Comparison of ENCODE assay signal across 1 cellular context in the genomic region with DNA sequence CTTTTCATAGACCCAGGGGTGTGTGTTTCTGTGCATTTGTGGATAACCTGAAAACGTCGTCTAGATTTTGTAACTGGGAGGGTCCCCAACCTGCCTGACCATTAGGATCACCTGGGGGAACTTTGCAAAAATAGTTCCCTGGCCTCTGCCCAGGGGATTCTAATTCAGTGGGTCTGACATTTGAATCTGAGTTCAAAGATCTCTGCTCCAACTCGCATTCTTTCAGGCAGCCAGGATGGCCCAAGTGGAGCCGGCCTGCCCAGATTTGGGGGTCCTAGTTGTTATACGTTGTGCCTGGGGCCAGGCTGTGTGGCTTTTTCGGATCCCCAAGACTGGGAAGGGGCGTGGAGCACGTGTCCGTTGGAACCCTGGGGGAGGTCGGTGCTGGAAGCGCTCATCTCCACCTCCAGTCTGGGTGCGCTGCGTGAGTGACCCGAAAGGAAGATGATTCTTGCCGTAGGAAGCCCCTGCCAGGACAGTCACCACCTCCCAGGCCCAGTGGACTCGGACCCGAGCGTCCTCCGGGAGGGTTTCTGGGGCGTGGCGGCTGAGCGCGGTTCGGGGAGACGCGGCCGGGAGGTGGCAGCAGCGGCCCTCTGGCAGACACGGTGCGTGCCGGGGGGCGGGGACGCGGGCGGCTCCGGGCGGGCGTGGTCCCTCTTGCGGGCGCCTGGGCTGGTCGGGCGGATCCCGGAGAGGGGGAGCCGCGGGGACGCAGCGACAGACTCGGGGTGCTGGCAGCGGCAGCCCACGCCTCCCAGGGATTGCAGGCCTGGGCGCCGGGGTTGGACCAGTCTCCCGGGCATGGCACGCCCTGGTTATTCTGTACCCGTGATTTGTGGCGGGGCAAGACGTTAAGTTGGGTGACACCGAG.
A peak's percentile ranks its signal among the peaks of the same experiment; 100 is the strongest.
TF ChIP-seq lines count a peak whose summit lies in the region.

No MANE protein-coding gene starts in this region.

TF ChIP-seq in HepG2, 621 proteins besides CTCF, POLR2A, EP300 and RAD21 (continued from another document and continues in another):
- TF ChIP-seq ZNF616 (CRISPR knock-in tag; IDR thresholded peaks at IDR 0.05; ENCODE audit: low read depth) (0 out of 2 replicates have a peak, but pooled peaks have one; percentile 46), ZNF343 (CRISPR knock-in tag; IDR thresholded peaks at IDR 0.05) (no peak), MED8 (CRISPR knock-in tag; IDR thresholded peaks at IDR 0.05; ENCODE audit: insufficient replicate concordance) (no peak), GATAD2A (CRISPR knock-in tag; IDR thresholded peaks at IDR 0.05) (no peak), WIZ (CRISPR knock-in tag; IDR thresholded peaks at IDR 0.05) (no peak), ZNF713 (CRISPR knock-in tag; IDR thresholded peaks at IDR 0.05) (no peak), REXO4 (CRISPR knock-in tag; IDR thresholded peaks at IDR 0.05; ENCODE audit: borderline replicate concordance) (no peak), ZNF615 (CRISPR knock-in tag; IDR thresholded peaks at IDR 0.05; ENCODE audit: borderline replicate concordance) (no peak), ZNF24 (IDR thresholded peaks at IDR 0.05) (no peak), HNRNPLL (IDR thresholded peaks at IDR 0.05; ENCODE audit: low read depth, low read length, poor library complexity, severe bottlenecking) (peak; percentile 30), MATR3 (CRISPR knock-in tag; IDR thresholded peaks at IDR 0.05) (no peak), NCOA2 (CRISPR knock-in tag; IDR thresholded peaks at IDR 0.05) (no peak), GPN1 (CRISPR knock-in tag; IDR thresholded peaks at IDR 0.05; ENCODE audit: borderline replicate concordance) (no peak), HOXA3 (CRISPR knock-in tag; IDR thresholded peaks at IDR 0.05) (peak; percentile 43; the same call in 1 of the 2 replicates), ZNF790 (CRISPR knock-in tag; IDR thresholded peaks at IDR 0.05; ENCODE audit: borderline replicate concordance) (no peak), ATF7-NPFF (CRISPR knock-in tag; IDR thresholded peaks at IDR 0.05; ENCODE audit: low read depth) (no peak), SPEN (CRISPR knock-in tag; IDR thresholded peaks at IDR 0.05; ENCODE audit: low read depth) (peak; percentile 62), ZNF326 (CRISPR knock-in tag; IDR thresholded peaks at IDR 0.05; ENCODE audit: borderline replicate concordance) (no peak), XRCC5 (optimal IDR thresholded peaks at IDR 0.05; ENCODE audit: low read length) (peak; percentile 65), ZNF652 (CRISPR knock-in tag; IDR thresholded peaks at IDR 0.05; ENCODE audit: borderline replicate concordance, low read depth) (no peak), AKAP8 (CRISPR knock-in tag; IDR thresholded peaks at IDR 0.05) (no peak), SRY (CRISPR knock-in tag; IDR thresholded peaks at IDR 0.05) (peak; percentile 70; the same call in 1 of the 2 replicates), TMF1 (CRISPR knock-in tag; IDR thresholded peaks at IDR 0.05; ENCODE audit: low read depth) (no peak), POLR2G (IDR thresholded peaks at IDR 0.05; ENCODE audit: low read depth, low read length) (no peak), NCOA5 (CRISPR knock-in tag; IDR thresholded peaks at IDR 0.05) (no peak), PHF5A (CRISPR knock-in tag; IDR thresholded peaks at IDR 0.05; ENCODE audit: low read depth, unreplicated experiment) (no peak), NR2F1 (CRISPR knock-in tag; IDR thresholded peaks at IDR 0.05) (no peak), ZNF619 (CRISPR knock-in tag; IDR thresholded peaks at IDR 0.05) (0 out of 2 replicates have a peak, but pooled peaks have one; percentile 59), ZNF660 (CRISPR knock-in tag; IDR thresholded peaks at IDR 0.05; ENCODE audit: borderline replicate concordance, low read depth) (no peak), NCOR1 (IDR thresholded peaks at IDR 0.05; ENCODE audit: borderline replicate concordance, low read length) (no peak), HIVEP1 (CRISPR knock-in tag; IDR thresholded peaks at IDR 0.05) (no peak), ZNF136 (CRISPR knock-in tag; IDR thresholded peaks at IDR 0.05; ENCODE audit: low read depth) (no peak), TRIM24 (CRISPR knock-in tag; IDR thresholded peaks at IDR 0.05) (no peak), SP1 (IDR thresholded peaks at IDR 0.05) (no peak), SP1 (CRISPR knock-in tag; IDR thresholded peaks at IDR 0.05) (peak; percentile 62; the same call in 1 of the 2 replicates), KDM4B (CRISPR knock-in tag; IDR thresholded peaks at IDR 0.05) (no peak), HNRNPK (IDR thresholded peaks at IDR 0.05; ENCODE audit: low read depth, low read length, poor library complexity, severe bottlenecking) (no peak), ZNF235 (CRISPR knock-in tag; IDR thresholded peaks at IDR 0.05; ENCODE audit: borderline replicate concordance) (no peak), MED1 (CRISPR knock-in tag; IDR thresholded peaks at IDR 0.05) (no peak), THYN1 (CRISPR knock-in tag; IDR thresholded peaks at IDR 0.05; ENCODE audit: borderline replicate concordance, low read depth) (no peak), SOX5 (CRISPR knock-in tag; IDR thresholded peaks at IDR 0.05; ENCODE audit: borderline replicate concordance) (no peak), ZNF792 (CRISPR knock-in tag; IDR thresholded peaks at IDR 0.05) (peak; percentile 30; the same call in 1 of the 2 replicates), CBFB (CRISPR knock-in tag; IDR thresholded peaks at IDR 0.05) (no peak), ZNF224 (CRISPR knock-in tag; IDR thresholded peaks at IDR 0.05) (no peak), ZNF564 (CRISPR knock-in tag; IDR thresholded peaks at IDR 0.05) (no peak), LCORL (IDR thresholded peaks at IDR 0.05) (no peak), LCORL (CRISPR knock-in tag; IDR thresholded peaks at IDR 0.05) (no peak), SRSF4 (IDR thresholded peaks at IDR 0.05; ENCODE audit: low read depth, low read length, poor library complexity, severe bottlenecking) (no peak)
- TF ChIP-seq, protein P1, sequence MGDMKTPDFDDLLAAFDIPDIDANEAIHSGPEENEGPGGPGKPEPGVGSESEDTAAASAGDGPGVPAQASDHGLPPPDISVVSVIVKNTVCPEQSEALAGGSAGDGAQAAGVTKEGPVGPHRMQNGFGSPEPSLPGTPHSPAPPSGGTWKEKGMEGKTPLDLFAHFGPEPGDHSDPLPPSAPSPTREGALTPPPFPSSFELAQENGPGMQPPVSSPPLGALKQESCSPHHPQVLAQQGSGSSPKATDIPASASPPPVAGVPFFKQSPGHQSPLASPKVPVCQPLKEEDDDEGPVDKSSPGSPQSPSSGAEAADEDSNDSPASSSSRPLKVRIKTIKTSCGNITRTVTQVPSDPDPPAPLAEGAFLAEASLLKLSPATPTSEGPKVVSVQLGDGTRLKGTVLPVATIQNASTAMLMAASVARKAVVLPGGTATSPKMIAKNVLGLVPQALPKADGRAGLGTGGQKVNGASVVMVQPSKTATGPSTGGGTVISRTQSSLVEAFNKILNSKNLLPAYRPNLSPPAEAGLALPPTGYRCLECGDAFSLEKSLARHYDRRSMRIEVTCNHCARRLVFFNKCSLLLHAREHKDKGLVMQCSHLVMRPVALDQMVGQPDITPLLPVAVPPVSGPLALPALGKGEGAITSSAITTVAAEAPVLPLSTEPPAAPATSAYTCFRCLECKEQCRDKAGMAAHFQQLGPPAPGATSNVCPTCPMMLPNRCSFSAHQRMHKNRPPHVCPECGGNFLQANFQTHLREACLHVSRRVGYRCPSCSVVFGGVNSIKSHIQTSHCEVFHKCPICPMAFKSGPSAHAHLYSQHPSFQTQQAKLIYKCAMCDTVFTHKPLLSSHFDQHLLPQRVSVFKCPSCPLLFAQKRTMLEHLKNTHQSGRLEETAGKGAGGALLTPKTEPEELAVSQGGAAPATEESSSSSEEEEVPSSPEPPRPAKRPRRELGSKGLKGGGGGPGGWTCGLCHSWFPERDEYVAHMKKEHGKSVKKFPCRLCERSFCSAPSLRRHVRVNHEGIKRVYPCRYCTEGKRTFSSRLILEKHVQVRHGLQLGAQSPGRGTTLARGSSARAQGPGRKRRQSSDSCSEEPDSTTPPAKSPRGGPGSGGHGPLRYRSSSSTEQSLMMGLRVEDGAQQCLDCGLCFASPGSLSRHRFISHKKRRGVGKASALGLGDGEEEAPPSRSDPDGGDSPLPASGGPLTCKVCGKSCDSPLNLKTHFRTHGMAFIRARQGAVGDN (CRISPR knock-in tag; IDR thresholded peaks at IDR 0.05) = peak; percentile 69
- TF ChIP-seq, protein P2, sequence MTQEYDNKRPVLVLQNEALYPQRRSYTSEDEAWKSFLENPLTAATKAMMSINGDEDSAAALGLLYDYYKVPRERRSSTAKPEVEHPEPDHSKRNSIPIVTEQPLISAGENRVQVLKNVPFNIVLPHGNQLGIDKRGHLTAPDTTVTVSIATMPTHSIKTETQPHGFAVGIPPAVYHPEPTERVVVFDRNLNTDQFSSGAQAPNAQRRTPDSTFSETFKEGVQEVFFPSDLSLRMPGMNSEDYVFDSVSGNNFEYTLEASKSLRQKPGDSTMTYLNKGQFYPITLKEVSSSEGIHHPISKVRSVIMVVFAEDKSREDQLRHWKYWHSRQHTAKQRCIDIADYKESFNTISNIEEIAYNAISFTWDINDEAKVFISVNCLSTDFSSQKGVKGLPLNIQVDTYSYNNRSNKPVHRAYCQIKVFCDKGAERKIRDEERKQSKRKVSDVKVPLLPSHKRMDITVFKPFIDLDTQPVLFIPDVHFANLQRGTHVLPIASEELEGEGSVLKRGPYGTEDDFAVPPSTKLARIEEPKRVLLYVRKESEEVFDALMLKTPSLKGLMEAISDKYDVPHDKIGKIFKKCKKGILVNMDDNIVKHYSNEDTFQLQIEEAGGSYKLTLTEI (CRISPR knock-in tag; conservative IDR thresholded peaks at IDR 0.05) = no peak
- TF ChIP-seq, protein P3, sequence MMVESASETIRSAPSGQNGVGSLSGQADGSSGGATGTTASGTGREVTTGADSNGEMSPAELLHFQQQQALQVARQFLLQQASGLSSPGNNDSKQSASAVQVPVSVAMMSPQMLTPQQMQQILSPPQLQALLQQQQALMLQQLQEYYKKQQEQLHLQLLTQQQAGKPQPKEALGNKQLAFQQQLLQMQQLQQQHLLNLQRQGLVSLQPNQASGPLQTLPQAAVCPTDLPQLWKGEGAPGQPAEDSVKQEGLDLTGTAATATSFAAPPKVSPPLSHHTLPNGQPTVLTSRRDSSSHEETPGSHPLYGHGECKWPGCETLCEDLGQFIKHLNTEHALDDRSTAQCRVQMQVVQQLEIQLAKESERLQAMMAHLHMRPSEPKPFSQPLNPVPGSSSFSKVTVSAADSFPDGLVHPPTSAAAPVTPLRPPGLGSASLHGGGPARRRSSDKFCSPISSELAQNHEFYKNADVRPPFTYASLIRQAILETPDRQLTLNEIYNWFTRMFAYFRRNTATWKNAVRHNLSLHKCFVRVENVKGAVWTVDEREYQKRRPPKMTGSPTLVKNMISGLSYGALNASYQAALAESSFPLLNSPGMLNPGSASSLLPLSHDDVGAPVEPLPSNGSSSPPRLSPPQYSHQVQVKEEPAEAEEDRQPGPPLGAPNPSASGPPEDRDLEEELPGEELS (CRISPR knock-in tag; IDR thresholded peaks at IDR 0.05) = no peak
- TF ChIP-seq, protein P4, sequence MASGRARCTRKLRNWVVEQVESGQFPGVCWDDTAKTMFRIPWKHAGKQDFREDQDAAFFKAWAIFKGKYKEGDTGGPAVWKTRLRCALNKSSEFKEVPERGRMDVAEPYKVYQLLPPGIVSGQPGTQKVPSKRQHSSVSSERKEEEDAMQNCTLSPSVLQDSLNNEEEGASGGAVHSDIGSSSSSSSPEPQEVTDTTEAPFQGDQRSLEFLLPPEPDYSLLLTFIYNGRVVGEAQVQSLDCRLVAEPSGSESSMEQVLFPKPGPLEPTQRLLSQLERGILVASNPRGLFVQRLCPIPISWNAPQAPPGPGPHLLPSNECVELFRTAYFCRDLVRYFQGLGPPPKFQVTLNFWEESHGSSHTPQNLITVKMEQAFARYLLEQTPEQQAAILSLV (CRISPR knock-in tag; IDR thresholded peaks at IDR 0.05; ENCODE audit: borderline replicate concordance) = no peak
- TF ChIP-seq, protein P5, sequence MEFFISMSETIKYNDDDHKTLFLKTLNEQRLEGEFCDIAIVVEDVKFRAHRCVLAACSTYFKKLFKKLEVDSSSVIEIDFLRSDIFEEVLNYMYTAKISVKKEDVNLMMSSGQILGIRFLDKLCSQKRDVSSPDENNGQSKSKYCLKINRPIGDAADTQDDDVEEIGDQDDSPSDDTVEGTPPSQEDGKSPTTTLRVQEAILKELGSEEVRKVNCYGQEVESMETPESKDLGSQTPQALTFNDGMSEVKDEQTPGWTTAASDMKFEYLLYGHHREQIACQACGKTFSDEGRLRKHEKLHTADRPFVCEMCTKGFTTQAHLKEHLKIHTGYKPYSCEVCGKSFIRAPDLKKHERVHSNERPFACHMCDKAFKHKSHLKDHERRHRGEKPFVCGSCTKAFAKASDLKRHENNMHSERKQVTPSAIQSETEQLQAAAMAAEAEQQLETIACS (CRISPR knock-in tag; IDR thresholded peaks at IDR 0.05) = no peak
- TF ChIP-seq, protein P6, sequence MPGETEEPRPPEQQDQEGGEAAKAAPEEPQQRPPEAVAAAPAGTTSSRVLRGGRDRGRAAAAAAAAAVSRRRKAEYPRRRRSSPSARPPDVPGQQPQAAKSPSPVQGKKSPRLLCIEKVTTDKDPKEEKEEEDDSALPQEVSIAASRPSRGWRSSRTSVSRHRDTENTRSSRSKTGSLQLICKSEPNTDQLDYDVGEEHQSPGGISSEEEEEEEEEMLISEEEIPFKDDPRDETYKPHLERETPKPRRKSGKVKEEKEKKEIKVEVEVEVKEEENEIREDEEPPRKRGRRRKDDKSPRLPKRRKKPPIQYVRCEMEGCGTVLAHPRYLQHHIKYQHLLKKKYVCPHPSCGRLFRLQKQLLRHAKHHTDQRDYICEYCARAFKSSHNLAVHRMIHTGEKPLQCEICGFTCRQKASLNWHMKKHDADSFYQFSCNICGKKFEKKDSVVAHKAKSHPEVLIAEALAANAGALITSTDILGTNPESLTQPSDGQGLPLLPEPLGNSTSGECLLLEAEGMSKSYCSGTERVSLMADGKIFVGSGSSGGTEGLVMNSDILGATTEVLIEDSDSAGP (CRISPR knock-in tag; IDR thresholded peaks at IDR 0.05; ENCODE audit: borderline replicate concordance) = no peak
- TF ChIP-seq, protein P7, sequence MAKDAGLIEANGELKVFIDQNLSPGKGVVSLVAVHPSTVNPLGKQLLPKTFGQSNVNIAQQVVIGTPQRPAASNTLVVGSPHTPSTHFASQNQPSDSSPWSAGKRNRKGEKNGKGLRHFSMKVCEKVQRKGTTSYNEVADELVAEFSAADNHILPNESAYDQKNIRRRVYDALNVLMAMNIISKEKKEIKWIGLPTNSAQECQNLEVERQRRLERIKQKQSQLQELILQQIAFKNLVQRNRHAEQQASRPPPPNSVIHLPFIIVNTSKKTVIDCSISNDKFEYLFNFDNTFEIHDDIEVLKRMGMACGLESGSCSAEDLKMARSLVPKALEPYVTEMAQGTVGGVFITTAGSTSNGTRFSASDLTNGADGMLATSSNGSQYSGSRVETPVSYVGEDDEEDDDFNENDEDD (CRISPR knock-in tag; IDR thresholded peaks at IDR 0.05; ENCODE audit: borderline replicate concordance) = peak; percentile 59; the same call in 1 of the 2 replicates
- TF ChIP-seq, protein P8, sequence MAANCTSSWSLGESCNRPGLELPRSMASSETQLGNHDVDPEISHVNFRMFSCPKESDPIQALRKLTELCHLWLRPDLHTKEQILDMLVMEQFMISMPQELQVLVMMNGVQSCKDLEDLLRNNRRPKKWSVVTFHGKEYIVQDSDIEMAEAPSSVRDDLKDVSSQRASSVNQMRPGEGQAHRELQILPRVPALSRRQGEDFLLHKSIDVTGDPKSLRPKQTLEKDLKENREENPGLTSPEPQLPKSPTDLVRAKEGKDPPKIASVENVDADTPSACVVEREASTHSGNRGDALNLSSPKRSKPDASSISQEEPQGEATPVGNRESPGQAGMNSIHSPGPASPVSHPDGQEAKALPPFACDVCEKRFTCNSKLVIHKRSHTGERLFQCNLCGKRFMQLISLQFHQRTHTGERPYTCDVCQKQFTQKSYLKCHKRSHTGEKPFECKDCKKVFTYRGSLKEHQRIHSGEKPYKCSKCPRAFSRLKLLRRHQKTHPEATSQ (CRISPR knock-in tag; IDR thresholded peaks at IDR 0.05; ENCODE audit: borderline replicate concordance) = no peak
